In genomic region chr1:230909974-230910754, GRCh38 we compare ENCODE assay signal across 14 cellular contexts. TPM values are rescaled to one million over a fixed set of nuclear protein-coding genes. Genes with fewer than 3 reads are reported as not detected.
DNase-seq lines count a peak whose midpoint lies in the region; ATAC-seq and TF ChIP-seq lines count a peak whose summit lies in the region.
"Had no signal": no experiment of that assay in that cellular context is flagged by ENCODE, and none has a peak within 500 bp of the region (broad histone marks: within the 10 kb centered on the region; RNA-seq: fewer than 3 reads in every experiment).

No MANE protein-coding gene starts in this region.

- H3K4me1 Mint-ChIP-seq in activated naive CD8-positive, alpha-beta T cell treated with anti-CD3 and anti-CD28 coated beads, Interleukin-2, amount 10 ng/mL, durations not matched to agents 7 days and 5 days: peaks cover 1% of the 10 kb centered on the region
- peaks cover 4% of the 10 kb centered on the region for H3K4me1 Mint-ChIP-seq in activated naive CD8-positive, alpha-beta T cell treated with anti-CD3 and anti-CD28 coated beads, Interleukin-2, amount 50 U/mL, for 24 hours

- no peaks in the 10 kb centered on the region for H3K27me3 Mint-ChIP-seq in activated naive CD8-positive, alpha-beta T cell treated with anti-CD3 and anti-CD28 coated beads, Interleukin-2, amount 10 ng/mL, durations not matched to agents 7 days and 5 days
- no peaks in the 10 kb centered on the region for H3K27me3 Mint-ChIP-seq in activated naive CD8-positive, alpha-beta T cell treated with anti-CD3 and anti-CD28 coated beads, Interleukin-2, amount 50 U/mL, for 24 hours
- H3K27me3 Mint-ChIP-seq: activated naive CD8-positive, alpha-beta T cell; stimulated activated naive CD8-positive, alpha-beta T cell treated with anti-CD3 and anti-CD28 coated beads, Interleukin-15, Interleukin-2, amounts not matched to agents 100 ng/mL and 50 ng/mL, for 24 hours had no signal

- no peaks in the 10 kb centered on the region for H3K9me3 Mint-ChIP-seq in activated naive CD8-positive, alpha-beta T cell treated with anti-CD3 and anti-CD28 coated beads, Interleukin-2, amount 10 ng/mL, durations not matched to agents 7 days and 5 days
- H3K9me3 Mint-ChIP-seq in activated naive CD8-positive, alpha-beta T cell treated with anti-CD3 and anti-CD28 coated beads, Interleukin-2, amount 50 U/mL, for 24 hours: no peaks in the 10 kb centered on the region
- H3K9me3 Mint-ChIP-seq: stimulated activated naive CD8-positive, alpha-beta T cell treated with anti-CD3 and anti-CD28 coated beads, Interleukin-15, Interleukin-2, amounts not matched to agents 100 ng/mL and 50 ng/mL, for 24 hours had no signal

- no peak overlapping the region for H3K4me3 Mint-ChIP-seq in activated naive CD8-positive, alpha-beta T cell treated with anti-CD3 and anti-CD28 coated beads, Interleukin-2, amount 10 ng/mL, durations not matched to agents 7 days and 5 days
- H3K4me3 Mint-ChIP-seq in activated naive CD8-positive, alpha-beta T cell treated with anti-CD3 and anti-CD28 coated beads, Interleukin-2, amount 50 U/mL, for 24 hours: no peak overlapping the region
- H3K4me3 Mint-ChIP-seq: activated naive CD8-positive, alpha-beta T cell; stimulated activated naive CD8-positive, alpha-beta T cell treated with anti-CD3 and anti-CD28 coated beads, Interleukin-15, Interleukin-2, amounts not matched to agents 100 ng/mL and 50 ng/mL, for 24 hours had no signal

- peaks cover 0 to 15% (median 5%) of the 10 kb centered on the region in 9 donors for H3K4me1 ChIP-seq in heart right ventricle
- H3K4me1 ChIP-seq: HAP-1 had no signal

- no peak overlapping the region for H3K4me3 ChIP-seq in heart right ventricle
- H3K4me3 ChIP-seq: HAP-1 had no signal

- H3K36me3 ChIP-seq in heart right ventricle: peaks cover 0 to 97% (median 14%) of the 10 kb centered on the region in 9 donors
- H3K36me3 ChIP-seq: HAP-1 had no signal

- ATAC-seq in activated naive CD8-positive, alpha-beta T cell treated with anti-CD3 and anti-CD28 coated beads, Interleukin-2, amount 10 ng/mL, durations not matched to agents 7 days and 5 days (ENCODE audit: low read depth): no peak
- no peak for ATAC-seq in activated naive CD8-positive, alpha-beta T cell treated with anti-CD3 and anti-CD28 coated beads, Interleukin-2, amount 50 U/mL, for 24 hours
- peak; percentile 78 to 97 (median 92) for ATAC-seq in heart right ventricle
- ATAC-seq in HG03196 (IDR thresholded peaks at IDR 0.05; ENCODE audit: unreplicated experiment): no peak
- ATAC-seq: SK-N-SH treated with all-trans-retinoic acid at 6 μM for 48 hours had no signal

- H3K36me3 Mint-ChIP-seq in activated naive CD8-positive, alpha-beta T cell treated with anti-CD3 and anti-CD28 coated beads, Interleukin-2, amount 10 ng/mL, durations not matched to agents 7 days and 5 days: peaks cover 11% of the 10 kb centered on the region
- H3K36me3 Mint-ChIP-seq in activated naive CD8-positive, alpha-beta T cell treated with anti-CD3 and anti-CD28 coated beads, Interleukin-2, amount 50 U/mL, for 24 hours (ENCODE audit: low read depth): peaks cover 28% of the 10 kb centered on the region

- no peaks in the 10 kb centered on the region for H3K27me3 ChIP-seq in heart right ventricle

- H3K9me3 ChIP-seq in heart right ventricle: no peaks in the 10 kb centered on the region
- H3K9me3 ChIP-seq: HAP-1 had no signal

- WGBS in heart right ventricle, 2 donors: 58 to 73% methylated on average over 13 of the region's 13 CpGs

- TF ChIP-seq CTCF in heart right ventricle (IDR thresholded peaks at IDR 0.05): no peak

- POLR2A ChIA-PET in activated naive CD8-positive, alpha-beta T cell treated with anti-CD3 and anti-CD28 coated beads, Interleukin-2, amount 10 ng/mL, durations not matched to agents 7 days and 5 days (lab: Charles Lee): no interaction called here

- intact Hi-C loops in heart right ventricle (cut with DNase I): loop anchor here in 4 of 10 donors (2.0 to 10.0 kb wide), 4 partner anchors 41 to 305 kb away; partner anchors contain the start of gene C1orf198 (in 1 of the 4)

- no peak for DNase-seq in activated naive CD8-positive, alpha-beta T cell treated with anti-CD3 and anti-CD28 coated beads, Interleukin-2, amount 10 ng/mL, durations not matched to agents 7 days and 5 days
- no peak for DNase-seq in activated naive CD8-positive, alpha-beta T cell treated with anti-CD3 and anti-CD28 coated beads, Interleukin-2, amount 50 U/mL, for 24 hours
- peak in 1 of 2 donors; percentile 38 for DNase-seq in heart right ventricle
- peak; percentile 45 for DNase-seq in occipital lobe (lab: John Stamatoyannopoulos, UW)
- DNase-seq in ureter (ENCODE audit: low spot score): peak; percentile 54
- no peak for DNase-seq in NCI-H2107 treated with DMSO at 0.1 percent for 48 hours (lab: John Stamatoyannopoulos, UW; ENCODE audit: unreplicated experiment)
- no peak for DNase-seq in NCI-H1092 (lab: John Stamatoyannopoulos, UW)
- DNase-seq: dermis blood vessel endothelial cell, NCI-H2171 treated with DMSO at 0.1 percent for 48 hours had no signal

- H3K27ac Mint-ChIP-seq in activated naive CD8-positive, alpha-beta T cell treated with anti-CD3 and anti-CD28 coated beads, Interleukin-2, amount 10 ng/mL, durations not matched to agents 7 days and 5 days: peak overlapping the region; percentile 27
- H3K27ac Mint-ChIP-seq in activated naive CD8-positive, alpha-beta T cell treated with anti-CD3 and anti-CD28 coated beads, Interleukin-2, amount 50 U/mL, for 24 hours: no peak overlapping the region
- H3K27ac Mint-ChIP-seq: activated naive CD8-positive, alpha-beta T cell; stimulated activated naive CD8-positive, alpha-beta T cell treated with anti-CD3 and anti-CD28 coated beads, Interleukin-15, Interleukin-2, amounts not matched to agents 100 ng/mL and 50 ng/mL, for 24 hours had no signal

- H3K27ac ChIP-seq in heart right ventricle: peak overlapping the region in 4 of 10 donors; percentile 18 to 50 (median 34)

RNA-seq across cellular contexts. Expression of gene C1orf198, which starts 41.8 kb away (rescaled TPM):
- total RNA-seq in activated naive CD8-positive, alpha-beta T cell treated with anti-CD3 and anti-CD28 coated beads, Interleukin-2, amount 10 ng/mL, durations not matched to agents 7 days and 5 days: 1 to 10 TPM; 2.8 to 3.8 TPM
- 10 to 100 TPM; 33.4 to 66.0 (median 46.0) TPM for total RNA-seq in heart right ventricle
- polyA plus RNA-seq in heart right ventricle: 10 to 100 TPM; 26.0 to 36.4 TPM
- total RNA-seq in occipital lobe: 14.5 TPM
- total RNA-seq in ureter: 42.2 TPM

Comparison
In these comparisons a context has a peak if more than half of its experiments do, and no peak if none do; other contexts are left out.
1. ATAC-seq: peak in heart right ventricle (8 of 8); none in activated naive CD8-positive, alpha-beta T cell treated with anti-CD3 and anti-CD28 coated beads, Interleukin-2, amount 10 ng/mL, durations not matched to agents 7 days and 5 days (single experiment), activated naive CD8-positive, alpha-beta T cell treated with anti-CD3 and anti-CD28 coated beads, Interleukin-2, amount 50 U/mL, for 24 hours (single experiment) and HG03196 (single experiment).
2. DNase-seq: peak in occipital lobe (single experiment) and ureter (single experiment); none in activated naive CD8-positive, alpha-beta T cell treated with anti-CD3 and anti-CD28 coated beads, Interleukin-2, amount 10 ng/mL, durations not matched to agents 7 days and 5 days (single experiment), activated naive CD8-positive, alpha-beta T cell treated with anti-CD3 and anti-CD28 coated beads, Interleukin-2, amount 50 U/mL, for 24 hours (single experiment), NCI-H2107 treated with DMSO at 0.1 percent for 48 hours (single experiment) and NCI-H1092 (single experiment).